ENCODE assay signal across 8 cellular contexts in genomic region chr10:132961864-132962622, GRCh38. TPM values are rescaled to one million over a fixed set of nuclear protein-coding genes. Genes with fewer than 3 reads are reported as not detected.
DNase-seq lines count a peak whose midpoint lies in the region; ATAC-seq and TF ChIP-seq lines count a peak whose summit lies in the region.

No MANE protein-coding gene starts in this region.

- intact Hi-C loops in activated B cell treated with CpG ODN at 0.5 μM for 24 hours (cut with micrococcal nuclease) = no loop called here

- TF ChIP-seq CTCF in activated B cell treated with CpG ODN at 0.5 μM for 24 hours (IDR thresholded peaks at IDR 0.05) (no peak), kidney epithelial cell (IDR thresholded peaks at IDR 0.05; ENCODE audit: insufficient read depth, low read length, poor library complexity, severe bottlenecking) (no peak)

- DNase-seq in NCI-H82 (lab: John Stamatoyannopoulos, UW) (peak; percentile 7), NCI-H82 treated with DMSO at 0.1 percent for 48 hours (lab: John Stamatoyannopoulos, UW; ENCODE audit: unreplicated experiment) (no peak), activated B cell treated with CpG ODN at 0.5 μM for 24 hours (peak; percentile 45), kidney epithelial cell (ENCODE audit: low read depth) (peak; percentile 31), NCI-H128 (lab: John Stamatoyannopoulos, UW; ENCODE audit: unreplicated experiment) (no peak)
- peak; percentile 51 for DNase-seq in central memory CD4-positive, alpha-beta T cell
- DNase-seq in stimulated activated CD4-positive, alpha-beta T cell treated with anti-CD3 and anti-CD28 coated beads, Interleukin-12 subunit alpha, Interleukin-12 subunit beta, amount 100 ng/mL, for 48 hours (ENCODE audit: low read depth in 2 of 3, low spot score in 1 of 3) = peak; percentile 74 to 75 (median 74)

- H3K9me3 Mint-ChIP-seq in activated B cell treated with CpG ODN at 0.5 μM for 24 hours = no peaks in the 10 kb centered on the region

- H3K27me3 Mint-ChIP-seq in activated B cell treated with CpG ODN at 0.5 μM for 24 hours = peaks cover 10% of the 10 kb centered on the region

- H3K4me3 Mint-ChIP-seq in activated B cell treated with CpG ODN at 0.5 μM for 24 hours = peak overlapping the region; percentile 94

- H3K27me3 ChIP-seq in kidney epithelial cell (ENCODE audit: control insufficient read depth, insufficient read depth, low read length) = peaks cover 31% of the 10 kb centered on the region

- H3K36me3 ChIP-seq in kidney epithelial cell (ENCODE audit: control insufficient read depth, insufficient read depth, low read length) = no peaks in the 10 kb centered on the region

- POLR2A ChIA-PET in activated B cell treated with CpG ODN at 0.5 μM for 24 hours (lab: Charles Lee) = no interaction called here

- H3K4me1 Mint-ChIP-seq in activated B cell treated with CpG ODN at 0.5 μM for 24 hours = peaks cover 18% of the 10 kb centered on the region

- peak overlapping the region; percentile 37 for H3K4me3 ChIP-seq in kidney epithelial cell (ENCODE audit: low read depth, low read length)

- H3K36me3 Mint-ChIP-seq in activated B cell treated with CpG ODN at 0.5 μM for 24 hours (ENCODE audit: low read depth) = no peaks in the 10 kb centered on the region

- CTCF ChIA-PET in activated B cell treated with CpG ODN at 0.5 μM for 24 hours (lab: Charles Lee) = no interaction called here

- ATAC-seq in HG03354 (IDR thresholded peaks at IDR 0.05; ENCODE audit: poor library complexity, severe bottlenecking, unreplicated experiment) (peak; percentile 67), activated B cell treated with CpG ODN at 0.5 μM for 24 hours (ENCODE audit: low read depth) (peak; percentile 81)

- H3K27ac Mint-ChIP-seq in activated B cell treated with CpG ODN at 0.5 μM for 24 hours = peak overlapping the region; percentile 36

RNA-seq across cellular contexts. Expression of gene CFAP46, which starts 19.7 kb away (rescaled TPM):
- total RNA-seq in activated B cell treated with CpG ODN at 0.5 μM for 24 hours (1.6 and 3.7 TPM in 2 replicates), kidney epithelial cell (3.8 and 5.1 TPM in 2 replicates)

Comparison
In these comparisons a context has a peak if more than half of its experiments do, and no peak if none do; other contexts are left out.
1. DNase-seq: peak in NCI-H82 (single experiment), activated B cell treated with CpG ODN at 0.5 μM for 24 hours (single experiment), central memory CD4-positive, alpha-beta T cell (single experiment), kidney epithelial cell (single experiment) and stimulated activated CD4-positive, alpha-beta T cell treated with anti-CD3 and anti-CD28 coated beads, Interleukin-12 subunit alpha, Interleukin-12 subunit beta, amount 100 ng/mL, for 48 hours (3 of 3); none in NCI-H82 treated with DMSO at 0.1 percent for 48 hours (single experiment) and NCI-H128 (single experiment).